26 cellular contexts compared by ENCODE assay signal in genomic region chr2:213091765-213092164, GRCh38.
"Had no signal": no experiment of that assay in that cellular context is flagged by ENCODE, and none has a peak within 500 bp of the region (broad histone marks: within the 10 kb centered on the region; RNA-seq: fewer than 3 reads in every experiment).

No MANE protein-coding gene starts in this region.

- H3K4me3 Mint-ChIP-seq: naive thymus-derived CD4-positive, alpha-beta T cell; nephron; neural progenitor cell; stimulated activated memory B cell treated with anti-CD40 and anti-IgM and Interleukin-4, amounts not matched to agents 10 μg/mL and 1 μg/mL and 100 μg/mL, for 72 hours; stimulated activated naive CD8-positive, alpha-beta T cell treated with anti-CD3 and anti-CD28 coated beads, Interleukin-15, amount 100 ng/mL, for 72 hours had no signal

- H3K27ac Mint-ChIP-seq: naive thymus-derived CD4-positive, alpha-beta T cell; nephron; neural progenitor cell; progenitor cell of endocrine pancreas; stimulated activated memory B cell treated with anti-CD40 and anti-IgM and Interleukin-4, amounts not matched to agents 10 μg/mL and 1 μg/mL and 100 μg/mL, for 72 hours; stimulated activated naive CD8-positive, alpha-beta T cell treated with anti-CD3 and anti-CD28 coated beads, Interleukin-15, amount 100 ng/mL, for 72 hours had no signal

- H3K9me3 Mint-ChIP-seq: nephron; neural progenitor cell; stimulated activated memory B cell treated with anti-CD40 and anti-IgM and Interleukin-4, amounts not matched to agents 10 μg/mL and 1 μg/mL and 100 μg/mL, for 72 hours; stimulated activated naive CD8-positive, alpha-beta T cell treated with anti-CD3 and anti-CD28 coated beads, Interleukin-15, amount 100 ng/mL, for 72 hours had no signal

- H3K27me3 Mint-ChIP-seq: naive thymus-derived CD4-positive, alpha-beta T cell; progenitor cell of endocrine pancreas; stimulated activated memory B cell treated with anti-CD40 and anti-IgM and Interleukin-4, amounts not matched to agents 10 μg/mL and 1 μg/mL and 100 μg/mL, for 72 hours; stimulated activated naive CD8-positive, alpha-beta T cell treated with anti-CD3 and anti-CD28 coated beads, Interleukin-15, amount 100 ng/mL, for 72 hours had no signal

- H3K4me1 Mint-ChIP-seq: naive thymus-derived CD4-positive, alpha-beta T cell; nephron; stimulated activated memory B cell treated with anti-CD40 and anti-IgM and Interleukin-4, amounts not matched to agents 10 μg/mL and 1 μg/mL and 100 μg/mL, for 72 hours had no signal

- DNase-seq: naive thymus-derived CD4-positive, alpha-beta T cell; occipital lobe; ovary; posterior cingulate gyrus; psoas muscle; right cardiac atrium; right lobe of liver; sigmoid colon; spleen; stimulated activated CD4-positive, alpha-beta T cell treated with anti-CD3 and anti-CD28 coated beads, Interleukin-12 subunit alpha, Interleukin-12 subunit beta, amount 100 ng/mL, for 4 hours; stimulated activated CD4-positive, alpha-beta T cell treated with anti-CD3 and anti-CD28 coated beads, Interleukin-1b, Interleukin-23, amount 100 ng/mL, for 48 hours; stimulated activated CD4-positive, alpha-beta T cell treated with anti-CD3 and anti-CD28 coated beads, Interleukin-4, amount 100 ng/mL, for 1 hour; stimulated activated CD4-positive, alpha-beta T cell treated with anti-CD3 and anti-CD28 coated beads, Interleukin-4, amount 100 ng/mL, for 4 hours; stimulated activated CD8-positive, alpha-beta memory T cell treated with anti-CD3 and anti-CD28 coated beads, Interleukin-4, amount 100 ng/mL, for 48 hours; stimulated activated naive CD4-positive, alpha-beta T cell; stimulated activated naive CD8-positive, alpha-beta T cell treated with anti-CD3 and anti-CD28 coated beads, Interleukin-15, amount 100 ng/mL, for 72 hours; stimulated activated naive CD8-positive, alpha-beta T cell treated with anti-CD3 and anti-CD28 coated beads, Interleukin-15, Interleukin-2, amounts not matched to agents 100 U/mL and 50 U/mL, for 24 hours; substantia nigra; testis; tibial artery; transverse colon; upper lobe of left lung had no signal

- H3K36me3 Mint-ChIP-seq: naive thymus-derived CD4-positive, alpha-beta T cell; neural progenitor cell; stimulated activated memory B cell treated with anti-CD40 and anti-IgM and Interleukin-4, amounts not matched to agents 10 μg/mL and 1 μg/mL and 100 μg/mL, for 72 hours had no signal

- ATAC-seq: naive thymus-derived CD4-positive, alpha-beta T cell; psoas muscle; right cardiac atrium; right lobe of liver; stimulated activated memory B cell treated with anti-CD40 and anti-IgM and Interleukin-4, amounts not matched to agents 10 μg/mL and 1 μg/mL and 100 μg/mL, for 72 hours; stimulated activated naive CD8-positive, alpha-beta T cell treated with anti-CD3 and anti-CD28 coated beads, Interleukin-15, Interleukin-2, amounts not matched to agents 100 U/mL and 50 U/mL, for 24 hours had no signal
